In genomic region chr9:112377684-112378344, GRCh38 we compare ENCODE assay signal across 8 cellular contexts. TPM values are rescaled to one million over a fixed set of nuclear protein-coding genes. Genes with fewer than 3 reads are reported as not detected.
A peak's percentile ranks its signal among the peaks of the same experiment; 100 is the strongest.
DNase-seq lines count a peak whose midpoint lies in the region; ATAC-seq and TF ChIP-seq lines count a peak whose summit lies in the region.

No MANE protein-coding gene starts in this region.

- ATAC-seq in activated CD8-positive, alpha-beta T cell treated with anti-CD3 and anti-CD28 coated beads for 36 hours, result no peak

- no peaks in the 10 kb centered on the region for H3K27me3 ChIP-seq in iPS-20b (ENCODE audit: insufficient read depth, low read length)
- no peaks in the 10 kb centered on the region for H3K27me3 ChIP-seq in subcutaneous abdominal adipose tissue (ENCODE audit: control insufficient read depth in 5 of 5, insufficient read depth in 4 of 5, low read length in 5 of 5)

- H3K9me3 ChIP-seq in iPS-20b (ENCODE audit: insufficient read depth, low read depth, low read length), result no peaks in the 10 kb centered on the region
- no peaks in the 10 kb centered on the region for H3K9me3 ChIP-seq in subcutaneous abdominal adipose tissue (ENCODE audit: control insufficient read depth in 5 of 5, low read length in 5 of 5)

- H3K4me1 ChIP-seq in iPS-20b (ENCODE audit: insufficient read depth, low read length) (peaks cover 5% of the 10 kb centered on the region; the same call in 1 of the 2 replicates), subcutaneous abdominal adipose tissue (ENCODE audit: control insufficient read depth in 5 of 5, insufficient read depth in 5 of 5, low read length in 5 of 5) (peaks cover 0 to 44% (median 43%) of the 10 kb centered on the region in 5 donors)

- POLR2A ChIA-PET in activated CD8-positive, alpha-beta T cell treated with anti-CD3 and anti-CD28 coated beads for 36 hours (lab: Charles Lee), result no interaction called here

- H3K4me3 ChIP-seq in iPS-20b (ENCODE audit: low read length) (peak overlapping the region; percentile 90), subcutaneous abdominal adipose tissue (ENCODE audit: low read depth in 1 of 5, low read length in 5 of 5) (peak overlapping the region in 4 of 5 donors; percentile 1 to 97 (median 85))

- H3K9ac ChIP-seq in iPS-20b (ENCODE audit: low read depth, low read length) (peak overlapping the region; percentile 94), subcutaneous abdominal adipose tissue (ENCODE audit: low read length in 5 of 5) (peak overlapping the region in 2 of 5 donors; percentile 95)

- H3K27ac ChIP-seq in iPS-20b (ENCODE audit: low read length), result no peak overlapping the region
- H3K27ac ChIP-seq in subcutaneous abdominal adipose tissue (ENCODE audit: low read depth, low read length), result no peak overlapping the region

- H3K36me3 ChIP-seq in iPS-20b (ENCODE audit: insufficient read depth, low read depth, low read length) (no peaks in the 10 kb centered on the region), subcutaneous abdominal adipose tissue (ENCODE audit: control insufficient read depth in 5 of 5, insufficient read depth in 5 of 5, low read length in 5 of 5) (no peaks in the 10 kb centered on the region)

- no peak overlapping the region for H3K27ac Mint-ChIP-seq in activated T-cell treated with anti-CD3 and anti-CD28 coated beads, Interleukin-2, amount 50 U/mL, for 24 hours
- H3K27ac Mint-ChIP-seq in activated CD8-positive, alpha-beta T cell treated with anti-CD3 and anti-CD28 coated beads for 36 hours, result no peak overlapping the region

- CTCF ChIA-PET in activated CD8-positive, alpha-beta T cell treated with anti-CD3 and anti-CD28 coated beads for 36 hours (lab: Charles Lee), result interaction anchor here (6.2 kb wide), 1 partner anchor 17 kb away, joined by 55 read pairs; no protein-coding TSS in a partner anchor

- peak overlapping the region; percentile 99 for H3K4me3 Mint-ChIP-seq in activated T-cell treated with anti-CD3 and anti-CD28 coated beads, Interleukin-2, amount 50 U/mL, for 24 hours
- H3K4me3 Mint-ChIP-seq in activated CD8-positive, alpha-beta T cell treated with anti-CD3 and anti-CD28 coated beads for 36 hours, result peak overlapping the region; percentile 87

- no peak for TF ChIP-seq CTCF in activated CD8-positive, alpha-beta T cell treated with anti-CD3 and anti-CD28 coated beads for 36 hours (IDR thresholded peaks at IDR 0.05)

- no peaks in the 10 kb centered on the region for H3K27me3 Mint-ChIP-seq in activated T-cell treated with anti-CD3 and anti-CD28 coated beads, Interleukin-2, amount 50 U/mL, for 24 hours
- H3K27me3 Mint-ChIP-seq in activated CD8-positive, alpha-beta T cell treated with anti-CD3 and anti-CD28 coated beads for 36 hours, result no peaks in the 10 kb centered on the region

- H3K36me3 Mint-ChIP-seq in activated T-cell treated with anti-CD3 and anti-CD28 coated beads, Interleukin-2, amount 50 U/mL, for 24 hours (ENCODE audit: low read depth), result peaks cover 11% of the 10 kb centered on the region
- no peaks in the 10 kb centered on the region for H3K36me3 Mint-ChIP-seq in activated CD8-positive, alpha-beta T cell treated with anti-CD3 and anti-CD28 coated beads for 36 hours (ENCODE audit: low read depth)

- no peak for DNase-seq in activated T-cell treated with anti-CD3 and anti-CD28 coated beads, Interleukin-2, amount 50 U/mL, for 24 hours
- no peak for DNase-seq in activated T-cell treated with anti-CD3 and anti-CD28 coated beads, Interleukin-2, amount 50 U/mL, for 48 hours
- no peak for DNase-seq in activated CD8-positive, alpha-beta T cell treated with anti-CD3 and anti-CD28 coated beads for 36 hours
- DNase-seq in RPMI8226, result no peak
- DNase-seq in NCI-H1694 treated with DMSO at 0.1 percent for 48 hours (lab: John Stamatoyannopoulos, UW), result no peak
- DNase-seq in stimulated activated CD8-positive, alpha-beta memory T cell treated with anti-CD3 and anti-CD28 coated beads, Interleukin-4, amount 100 ng/mL, for 48 hours, result no peak

- intact Hi-C loops in activated CD8-positive, alpha-beta T cell treated with anti-CD3 and anti-CD28 coated beads for 36 hours (cut with micrococcal nuclease), result loop anchor here (5.0 to 10.0 kb wide), 2 partner anchors 281 to 327 kb away; no protein-coding TSS in a partner anchor

- H3K9me3 Mint-ChIP-seq in activated T-cell treated with anti-CD3 and anti-CD28 coated beads, Interleukin-2, amount 50 U/mL, for 24 hours, result no peaks in the 10 kb centered on the region
- peaks cover 1% of the 10 kb centered on the region for H3K9me3 Mint-ChIP-seq in activated CD8-positive, alpha-beta T cell treated with anti-CD3 and anti-CD28 coated beads for 36 hours

- peaks cover 47% of the 10 kb centered on the region for H3K4me1 Mint-ChIP-seq in activated T-cell treated with anti-CD3 and anti-CD28 coated beads, Interleukin-2, amount 50 U/mL, for 24 hours (ENCODE audit: low read depth)
- H3K4me1 Mint-ChIP-seq in activated CD8-positive, alpha-beta T cell treated with anti-CD3 and anti-CD28 coated beads for 36 hours (ENCODE audit: low read depth), result peaks cover 31% of the 10 kb centered on the region

RNA-seq across cellular contexts. Expression of gene HSDL2, which starts 2.1 kb away (rescaled TPM):
- total RNA-seq in activated CD8-positive, alpha-beta T cell treated with anti-CD3 and anti-CD28 coated beads for 36 hours, result 10 to 100 TPM; 24.5 to 25.3 TPM

RNA-seq across cellular contexts. Expression of gene PTBP3, which starts 44.4 kb away (rescaled TPM):
- total RNA-seq in activated CD8-positive, alpha-beta T cell treated with anti-CD3 and anti-CD28 coated beads for 36 hours, result 100 to 1,000 TPM; 108 to 120 TPM
